10 cellular contexts compared by ENCODE assay signal in genomic region chr9:131714161-131714646, GRCh38. TPM values are rescaled to one million over a fixed set of nuclear protein-coding genes. Genes with fewer than 3 reads are reported as not detected.
DNase-seq lines count a peak whose midpoint lies in the region; ATAC-seq and TF ChIP-seq lines count a peak whose summit lies in the region.
"Had no signal": no experiment of that assay in that cellular context is flagged by ENCODE, and none has a peak within 500 bp of the region (broad histone marks: within the 10 kb centered on the region; RNA-seq: fewer than 3 reads in every experiment).

No MANE protein-coding gene starts in this region.

- peak; percentile 42 to 76 (median 54) for ATAC-seq in right lobe of liver
- no peak for ATAC-seq in GM21515 (IDR thresholded peaks at IDR 0.05; ENCODE audit: unreplicated experiment)

- TF ChIP-seq CTCF in right lobe of liver (IDR thresholded peaks at IDR 0.05): no peak

- peaks cover 0 to 12% (median 4%) of the 10 kb centered on the region in 4 donors for H3K4me1 ChIP-seq in right lobe of liver
- peaks cover 17 to 85% (median 60%) of the 10 kb centered on the region in 5 donors for H3K4me1 ChIP-seq in subcutaneous abdominal adipose tissue (ENCODE audit: control insufficient read depth in 5 of 5, insufficient read depth in 5 of 5, low read length in 5 of 5)

- peaks cover 31% of the 10 kb centered on the region for H3K36me3 Mint-ChIP-seq in T-helper 2 cell treated with Interferon-gamma antibody and Interleukin-4, amounts not matched to agents 5 μg/mL and 100 μg/mL, for 36 hours (ENCODE audit: low read depth)

- peak overlapping the region in 2 of 3 donors; percentile 25 to 57 for H3K27ac ChIP-seq in right lobe of liver
- H3K27ac ChIP-seq in subcutaneous abdominal adipose tissue (ENCODE audit: low read depth, low read length): peak overlapping the region; percentile 84

- H3K27ac Mint-ChIP-seq in T-helper 2 cell treated with Interferon-gamma antibody and Interleukin-4, amounts not matched to agents 5 μg/mL and 100 μg/mL, for 36 hours: no peak overlapping the region
- H3K27ac Mint-ChIP-seq: activated naive CD8-positive, alpha-beta T cell treated with anti-CD3 and anti-CD28 coated beads, Interleukin-2, amount 10 ng/mL, durations not matched to agents 7 days and 5 days had no signal

- H3K4me1 Mint-ChIP-seq in T-helper 2 cell treated with Interferon-gamma antibody and Interleukin-4, amounts not matched to agents 5 μg/mL and 100 μg/mL, for 36 hours (ENCODE audit: low read depth): peaks cover 45% of the 10 kb centered on the region

- H3K27me3 Mint-ChIP-seq in T-helper 2 cell treated with Interferon-gamma antibody and Interleukin-4, amounts not matched to agents 5 μg/mL and 100 μg/mL, for 36 hours (ENCODE audit: low read depth): no peaks in the 10 kb centered on the region
- H3K27me3 Mint-ChIP-seq: activated naive CD8-positive, alpha-beta T cell treated with anti-CD3 and anti-CD28 coated beads, Interleukin-2, amount 10 ng/mL, durations not matched to agents 7 days and 5 days had no signal

- H3K9me3 Mint-ChIP-seq in T-helper 2 cell treated with Interferon-gamma antibody and Interleukin-4, amounts not matched to agents 5 μg/mL and 100 μg/mL, for 36 hours: no peaks in the 10 kb centered on the region
- H3K9me3 Mint-ChIP-seq: activated naive CD8-positive, alpha-beta T cell treated with anti-CD3 and anti-CD28 coated beads, Interleukin-2, amount 10 ng/mL, durations not matched to agents 7 days and 5 days had no signal

- H3K4me3 ChIP-seq in MG63 (peak overlapping the region; percentile 24), right lobe of liver (no peak overlapping the region), subcutaneous abdominal adipose tissue (ENCODE audit: low read depth in 1 of 5, low read length in 5 of 5) (no peak overlapping the region)

- H3K36me3 ChIP-seq in MG63: peaks cover 4% of the 10 kb centered on the region; the same call in 1 of the 2 replicates
- no peaks in the 10 kb centered on the region for H3K36me3 ChIP-seq in right lobe of liver
- peaks cover 0 to 3% (median 0%) of the 10 kb centered on the region in 5 donors for H3K36me3 ChIP-seq in subcutaneous abdominal adipose tissue (ENCODE audit: control insufficient read depth in 5 of 5, insufficient read depth in 5 of 5, low read length in 5 of 5)

- H3K9me3 ChIP-seq in MG63 (no peaks in the 10 kb centered on the region), right lobe of liver (no peaks in the 10 kb centered on the region), subcutaneous abdominal adipose tissue (ENCODE audit: control insufficient read depth in 5 of 5, low read length in 5 of 5) (no peaks in the 10 kb centered on the region)

- intact Hi-C loops in right lobe of liver (cut with DNase I): no loop called here

- H3K27me3 ChIP-seq in MG63 (no peaks in the 10 kb centered on the region), right lobe of liver (no peaks in the 10 kb centered on the region), subcutaneous abdominal adipose tissue (ENCODE audit: control insufficient read depth in 5 of 5, insufficient read depth in 4 of 5, low read length in 5 of 5) (no peaks in the 10 kb centered on the region)

- DNase-seq in MG63 (peak; percentile 88), dermis microvascular lymphatic vessel endothelial cell (ENCODE audit: low read depth in 2 of 2) (peak; percentile 97 to 99), right lobe of liver (no peak), SKM-1 (lab: John Stamatoyannopoulos, UW; ENCODE audit: unreplicated experiment) (no peak), GF-D8 (lab: John Stamatoyannopoulos, UW) (no peak)
- DNase-seq in T-helper 2 cell treated with Interferon-gamma antibody and Interleukin-4, amounts not matched to agents 5 μg/mL and 100 μg/mL, for 36 hours (ENCODE audit: low spot score): no peak
- DNase-seq: activated naive CD8-positive, alpha-beta T cell treated with anti-CD3 and anti-CD28 coated beads, Interleukin-2, amount 10 ng/mL, durations not matched to agents 7 days and 5 days; MV-4-11 had no signal

- no peak overlapping the region for H3K4me3 Mint-ChIP-seq in T-helper 2 cell treated with Interferon-gamma antibody and Interleukin-4, amounts not matched to agents 5 μg/mL and 100 μg/mL, for 36 hours
- H3K4me3 Mint-ChIP-seq: activated naive CD8-positive, alpha-beta T cell treated with anti-CD3 and anti-CD28 coated beads, Interleukin-2, amount 10 ng/mL, durations not matched to agents 7 days and 5 days had no signal

- no peak for TF ChIP-seq POLR2A in right lobe of liver (IDR thresholded peaks at IDR 0.05)

- 52% methylated on average over 5 of the region's 10 CpGs for WGBS in right lobe of liver (ENCODE audit: insufficient coverage, low coverage, low lambda C conversion rate, missing lambda C conversion rate)

- H3K9ac ChIP-seq in subcutaneous abdominal adipose tissue (ENCODE audit: low read length in 5 of 5): peak overlapping the region in 1 of 5 donors; percentile 2

RNA-seq across cellular contexts. Expression of gene RAPGEF1, which starts 25.7 kb away (rescaled TPM):
- total RNA-seq in MG63 (2014; rRNA removed; shearing (Covaris generic); ENCODE audit: low replicate concordance): 19.0 and 31.3 TPM in 2 replicates
- 32.9 and 41.3 TPM in 2 replicates for total RNA-seq in dermis microvascular lymphatic vessel endothelial cell
- 10 to 100 TPM; 22.9 to 53.6 (median 30.2) TPM for total RNA-seq in right lobe of liver

Comparison
In these comparisons a context has a peak if more than half of its experiments do, and no peak if none do; other contexts are left out.
1. DNase-seq: peak in MG63 (single experiment) and dermis microvascular lymphatic vessel endothelial cell (2 of 2); none in right lobe of liver (0 of 3), SKM-1 (single experiment), GF-D8 (single experiment) and T-helper 2 cell treated with Interferon-gamma antibody and Interleukin-4, amounts not matched to agents 5 μg/mL and 100 μg/mL, for 36 hours (single experiment).